Comparison of ENCODE assay signal across 8 cellular contexts in the genomic region with DNA sequence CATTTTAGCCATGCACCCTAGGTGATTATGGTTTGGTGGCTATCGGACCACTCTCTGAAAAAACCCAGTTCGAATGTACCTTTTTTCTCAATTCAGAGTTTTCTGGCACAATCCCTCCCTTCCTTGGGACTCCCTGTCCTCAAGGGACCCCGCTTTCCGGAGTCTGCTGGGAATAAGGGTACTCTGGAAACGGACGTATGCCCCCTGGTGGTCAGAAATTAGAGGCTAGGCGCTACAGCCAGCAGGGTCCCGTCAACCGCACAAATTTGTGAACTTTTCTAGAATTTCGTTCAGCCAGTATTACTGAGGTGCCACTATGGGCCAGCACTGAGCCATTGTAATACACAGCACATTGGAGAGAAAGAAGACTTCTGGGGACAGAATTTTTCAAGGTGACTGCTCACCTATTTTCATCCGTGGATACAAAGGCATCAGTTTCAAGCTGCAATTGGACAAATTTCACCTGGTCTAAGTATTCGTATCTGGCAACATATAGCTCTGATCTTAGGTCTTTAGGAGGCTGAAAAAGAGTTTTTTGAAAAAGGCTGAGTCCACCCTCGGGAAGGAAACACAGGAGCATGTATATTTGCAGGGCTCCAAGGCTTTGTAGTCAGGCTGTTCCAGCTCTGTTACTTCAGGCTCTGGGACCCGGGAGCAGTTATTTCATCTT. TPM values are rescaled to one million over a fixed set of nuclear protein-coding genes. Genes with fewer than 3 reads are reported as not detected.
DNase-seq lines count a peak whose midpoint lies in the region; ATAC-seq and TF ChIP-seq lines count a peak whose summit lies in the region.

No MANE protein-coding gene starts in this region.

- H3K4me1 Mint-ChIP-seq in activated CD8-positive, alpha-beta T cell treated with anti-CD3 and anti-CD28 coated beads for 36 hours (ENCODE audit: low read depth), result peaks cover 4% of the 10 kb centered on the region
- H3K4me1 Mint-ChIP-seq in memory B cell, result no peaks in the 10 kb centered on the region

- H3K9me3 Mint-ChIP-seq in activated CD8-positive, alpha-beta T cell treated with anti-CD3 and anti-CD28 coated beads for 36 hours, result no peaks in the 10 kb centered on the region
- H3K9me3 Mint-ChIP-seq in memory B cell, result no peaks in the 10 kb centered on the region

- no peak overlapping the region for H3K27ac Mint-ChIP-seq in activated CD8-positive, alpha-beta T cell treated with anti-CD3 and anti-CD28 coated beads for 36 hours
- H3K27ac Mint-ChIP-seq in memory B cell, result no peak overlapping the region

- CTCF ChIA-PET in activated CD8-positive, alpha-beta T cell treated with anti-CD3 and anti-CD28 coated beads for 36 hours (lab: Charles Lee), result interaction anchor here (0.6 to 8.6 kb wide), 58 partner anchors 8 to 406 kb away, joined by 3 to 279 read pairs (median 5); a partner anchor contains a TSS

- peak; percentile 98 for TF ChIP-seq CTCF in activated CD8-positive, alpha-beta T cell treated with anti-CD3 and anti-CD28 coated beads for 36 hours (IDR thresholded peaks at IDR 0.05)

- ATAC-seq in HG02763 (IDR thresholded peaks at IDR 0.05; ENCODE audit: unreplicated experiment) (peak; percentile 54), memory B cell (ENCODE audit: low read depth) (peak; percentile 97), HG02870 (IDR thresholded peaks at IDR 0.05; ENCODE audit: unreplicated experiment) (no peak)
- peak; percentile 97 for ATAC-seq in activated CD8-positive, alpha-beta T cell treated with anti-CD3 and anti-CD28 coated beads for 36 hours

- no peaks in the 10 kb centered on the region for H3K27me3 Mint-ChIP-seq in activated CD8-positive, alpha-beta T cell treated with anti-CD3 and anti-CD28 coated beads for 36 hours
- H3K27me3 Mint-ChIP-seq in memory B cell, result peaks cover 3% of the 10 kb centered on the region

- POLR2A ChIA-PET in activated CD8-positive, alpha-beta T cell treated with anti-CD3 and anti-CD28 coated beads for 36 hours (lab: Charles Lee), result interaction anchor here (1.0 to 1.4 kb wide), 4 partner anchors 10 to 71 kb away, joined by 3 to 5 read pairs (median 4); no protein-coding TSS in a partner anchor

- H3K36me3 Mint-ChIP-seq in activated CD8-positive, alpha-beta T cell treated with anti-CD3 and anti-CD28 coated beads for 36 hours (ENCODE audit: low read depth), result no peaks in the 10 kb centered on the region
- H3K36me3 Mint-ChIP-seq in memory B cell, result no peaks in the 10 kb centered on the region

- no peak overlapping the region for H3K4me3 Mint-ChIP-seq in activated CD8-positive, alpha-beta T cell treated with anti-CD3 and anti-CD28 coated beads for 36 hours
- no peak overlapping the region for H3K4me3 Mint-ChIP-seq in memory B cell

- intact Hi-C loops in activated CD8-positive, alpha-beta T cell treated with anti-CD3 and anti-CD28 coated beads for 36 hours (cut with micrococcal nuclease), result loop anchor here (2.0 kb wide), 1 partner anchor 71 kb away; no protein-coding TSS in a partner anchor

- peak; percentile 19 for DNase-seq in DMS 273 treated with DMSO at 0.1 percent for 48 hours (lab: John Stamatoyannopoulos, UW)
- DNase-seq in NCI-H82 (lab: John Stamatoyannopoulos, UW), result peak; percentile 92
- DNase-seq in activated CD8-positive, alpha-beta T cell treated with anti-CD3 and anti-CD28 coated beads for 36 hours, result peak; percentile 86
- DNase-seq in effector CD8-positive, alpha-beta T cell (lab: John Stamatoyannopoulos, UW), result peak; percentile 55
- DNase-seq in memory B cell (ENCODE audit: low spot score in 2 of 2), result peak; percentile 70 to 74
- DNase-seq in stimulated activated CD8-positive, alpha-beta memory T cell treated with anti-CD3 and anti-CD28 coated beads, Interleukin-15, amount 100 ng/mL, for 4 hours (ENCODE audit: low read depth in 2 of 2), result peak; percentile 14 to 29

RNA-seq across cellular contexts. Expression of a gene that starts 27.1 kb away (rescaled TPM):
- not detected for total RNA-seq in activated CD8-positive, alpha-beta T cell treated with anti-CD3 and anti-CD28 coated beads for 36 hours

RNA-seq across cellular contexts. Expression of a gene that starts 39.3 kb away (rescaled TPM):
- total RNA-seq in activated CD8-positive, alpha-beta T cell treated with anti-CD3 and anti-CD28 coated beads for 36 hours, result 10 to 100 TPM; 27.5 to 29.4 TPM

Comparison
In these comparisons a context has a peak if more than half of its experiments do, and no peak if none do; other contexts are left out.
1. DNase-seq: peak in every context shown above with its lines; median percentile 92 in NCI-H82; 86 in activated CD8-positive, alpha-beta T cell treated with anti-CD3 and anti-CD28 coated beads for 36 hours; 72 in memory B cell; 55 in effector CD8-positive, alpha-beta T cell; 22 in stimulated activated CD8-positive, alpha-beta memory T cell treated with anti-CD3 and anti-CD28 coated beads, Interleukin-15, amount 100 ng/mL, for 4 hours; 19 in DMS 273 treated with DMSO at 0.1 percent for 48 hours.